In genomic region chr5:123709422-123709821, GRCh38 we compare ENCODE assay signal across 2 cellular contexts.
TF ChIP-seq lines count a peak whose summit lies in the region.

No MANE protein-coding gene starts in this region.

TF ChIP-seq in liver, 16 proteins besides CTCF, POLR2A, EP300 and RAD21:
- TF ChIP-seq TAF1 (conservative IDR thresholded peaks at IDR 0.05): no peak
- TF ChIP-seq EGR1 (IDR thresholded peaks at IDR 0.05; ENCODE audit: low read depth in 2 of 2): no peak
- peak; percentile 47 for TF ChIP-seq SP1 (IDR thresholded peaks at IDR 0.05)
- TF ChIP-seq RXRA (IDR thresholded peaks at IDR 0.05): peak; percentile 51 to 62
- TF ChIP-seq MAX (IDR thresholded peaks at IDR 0.05): no peak
- no peak for TF ChIP-seq FOXA1 (IDR thresholded peaks at IDR 0.05)
- peak; percentile 91 for TF ChIP-seq NR2F2 (IDR thresholded peaks at IDR 0.05)

TF ChIP-seq in HepG2, 621 proteins besides CTCF, POLR2A, EP300 and RAD21:
- TF ChIP-seq RNF219 (CRISPR knock-in tag; IDR thresholded peaks at IDR 0.05): no peak
- no peak for TF ChIP-seq GRHL1 (CRISPR knock-in tag; conservative IDR thresholded peaks at IDR 0.05)
- TF ChIP-seq ONECUT2 (CRISPR knock-in tag; IDR thresholded peaks at IDR 0.05): no peak
- no peak for TF ChIP-seq IRF1 (CRISPR knock-in tag; IDR thresholded peaks at IDR 0.05; ENCODE audit: low read depth)
- TF ChIP-seq ZNF33A (CRISPR knock-in tag; IDR thresholded peaks at IDR 0.05; ENCODE audit: borderline replicate concordance): no peak
- no peak for TF ChIP-seq HNF1B (CRISPR knock-in tag; IDR thresholded peaks at IDR 0.05)
- TF ChIP-seq ZBTB34 (CRISPR knock-in tag; IDR thresholded peaks at IDR 0.05): no peak
- no peak for TF ChIP-seq ATF1 (CRISPR knock-in tag; IDR thresholded peaks at IDR 0.05)
- TF ChIP-seq ZEB1 (IDR thresholded peaks at IDR 0.05; ENCODE audit: insufficient replicate concordance, low read depth): no peak
- no peak for TF ChIP-seq NBN (conservative IDR thresholded peaks at IDR 0.05)
- TF ChIP-seq ZFP91 (CRISPR knock-in tag; IDR thresholded peaks at IDR 0.05; ENCODE audit: borderline replicate concordance): no peak
- no peak for TF ChIP-seq KAT8 (CRISPR knock-in tag; IDR thresholded peaks at IDR 0.05)
- no peak for TF ChIP-seq ZNF264 (CRISPR knock-in tag; IDR thresholded peaks at IDR 0.05)
- no peak for TF ChIP-seq ZNF3 (CRISPR knock-in tag; IDR thresholded peaks at IDR 0.05)
